ENCODE assay signal across 8 cellular contexts in the genomic region with DNA sequence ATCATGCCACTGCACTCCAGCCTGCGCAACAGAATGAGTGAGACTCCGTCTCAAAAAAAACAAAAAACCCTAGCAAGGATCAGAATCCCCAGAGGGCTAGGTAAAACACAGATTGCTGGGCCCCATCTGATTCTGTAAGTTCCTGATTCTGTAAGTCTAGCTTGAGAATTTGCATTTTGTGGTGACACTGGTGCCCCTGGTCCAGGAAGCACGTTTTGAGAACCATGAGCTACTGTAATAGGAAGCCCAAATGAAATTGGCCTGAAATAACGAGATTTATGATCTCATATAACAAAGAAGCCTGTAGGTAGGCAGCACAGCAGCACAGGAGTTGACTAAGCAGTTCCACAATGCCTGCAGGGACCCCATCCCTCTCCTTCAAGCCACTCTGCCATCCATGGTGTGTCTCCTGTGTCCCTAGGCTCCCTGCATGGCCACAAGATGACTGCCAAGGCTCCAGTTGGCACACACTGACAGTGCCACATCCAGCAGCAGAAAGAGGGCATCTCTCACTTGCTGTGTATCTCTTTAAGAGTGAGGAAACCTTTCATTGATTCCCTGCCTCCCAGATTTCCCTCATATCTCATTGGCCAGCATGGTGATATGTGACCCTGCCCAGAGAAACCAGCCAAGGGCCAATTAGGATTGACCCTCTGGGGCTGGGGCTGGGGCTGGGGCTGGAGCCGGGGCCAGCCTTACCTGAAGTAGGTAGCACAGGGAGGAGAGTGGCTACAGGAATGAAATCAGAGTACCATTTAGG. TPM values are rescaled to one million over a fixed set of nuclear protein-coding genes. Genes with fewer than 3 reads are reported as not detected.
DNase-seq lines count a peak whose midpoint lies in the region; ATAC-seq, FAIRE-seq and TF ChIP-seq lines count a peak whose summit lies in the region.
"Had no signal": no experiment of that assay in that cellular context is flagged by ENCODE, and none has a peak within 500 bp of the region (broad histone marks: within the 10 kb centered on the region; RNA-seq: fewer than 3 reads in every experiment).

No MANE protein-coding gene starts in this region.

- H3K36me3 ChIP-seq in kidney (ENCODE audit: control insufficient read depth in 1 of 2, insufficient read depth in 2 of 2, low read length in 2 of 2): no peaks in the 10 kb centered on the region

- H3K4me1 Mint-ChIP-seq in naive B cell: peaks cover 67 to 92% (median 92%) of the 10 kb centered on the region in 3 donors

- no peak overlapping the region for H3K4me3 ChIP-seq in kidney (ENCODE audit: low read length in 2 of 2)

- H3K27ac Mint-ChIP-seq in naive B cell: peak overlapping the region; percentile 83 to 99 (median 97)

- peak; percentile 54 for ATAC-seq in GM18870 (IDR thresholded peaks at IDR 0.05; ENCODE audit: unreplicated experiment)
- peak; percentile 64 for ATAC-seq in HG02678 (IDR thresholded peaks at IDR 0.05; ENCODE audit: unreplicated experiment)
- ATAC-seq in naive B cell (ENCODE audit: low read depth in 2 of 2): peak; percentile 94 to 95
- ATAC-seq in esophagus mucosa: no peak

- no peak for FAIRE-seq in kidney (lab: Jason Lieb, UNC)

- H3K4me1 ChIP-seq in kidney (ENCODE audit: control insufficient read depth in 1 of 2, insufficient read depth in 1 of 2, low read depth in 1 of 2, low read length in 2 of 2): peaks cover 19 to 24% of the 10 kb centered on the region in 2 donors

- no peaks in the 10 kb centered on the region for H3K27me3 Mint-ChIP-seq in naive B cell

- H3K9ac ChIP-seq in kidney (ENCODE audit: low read length in 2 of 2): no peak overlapping the region

- TF ChIP-seq CTCF in kidney (IDR thresholded peaks at IDR 0.05; ENCODE audit: borderline replicate concordance, extremely low read depth, insufficient read depth): no peak

- intact Hi-C loops in kidney (cut with DNase I): no loop called here

- peak overlapping the region; percentile 79 to 92 (median 87) for H3K4me3 Mint-ChIP-seq in naive B cell

- peaks cover 0 to 1% (median 0%) of the 10 kb centered on the region in 7 donors for H3K9me3 Mint-ChIP-seq in naive B cell

- H3K36me3 Mint-ChIP-seq in naive B cell: peaks cover 0 to 8% of the 10 kb centered on the region in 2 donors

- DNase-seq in NCI-H2196 treated with DMSO at 0.1 percent for 48 hours (lab: John Stamatoyannopoulos, UW; ENCODE audit: unreplicated experiment): peak; percentile 46
- peak; percentile 87 for DNase-seq in naive B cell
- no peak for DNase-seq in SW480 (ENCODE audit: low spot score)
- DNase-seq in kidney: no peak
- DNase-seq: T-helper 2 cell had no signal

- H3K9me3 ChIP-seq in kidney (ENCODE audit: control insufficient read depth in 1 of 2, low read length in 2 of 2): no peaks in the 10 kb centered on the region

- peak overlapping the region in 1 of 2 donors; percentile 37 for H3K27ac ChIP-seq in kidney (ENCODE audit: low read depth in 2 of 2, low read length in 2 of 2)

RNA-seq across cellular contexts. Expression of gene SIPA1L3, which starts 21.7 kb away (rescaled TPM):
- polyA plus RNA-seq in naive B cell (ENCODE audit: low read depth in 6 of 6) (10 to 100 TPM in 5 of 6 donors, 1 to 10 TPM in 1; 9.2 to 43.0 (median 19.5) TPM), kidney (ENCODE audit: insufficient read depth, low read depth, low replicate concordance) (5.8 TPM)
- total RNA-seq in kidney (61.7 TPM), esophagus mucosa (15.0 TPM)

RNA-seq across cellular contexts. Expression of gene WDR87, which starts 22.3 kb away (rescaled TPM):
- polyA plus RNA-seq in naive B cell (ENCODE audit: low read depth in 6 of 6) (under 1 TPM in 1 of 6 donors, not detected in 5; 0.03 TPM), kidney (ENCODE audit: insufficient read depth, low read depth, low replicate concordance) (not detected)
- total RNA-seq in kidney (not detected), esophagus mucosa (not detected)

Comparison
In these comparisons a context has a peak if more than half of its experiments do, and no peak if none do; other contexts are left out.
1. DNase-seq: peak in NCI-H2196 treated with DMSO at 0.1 percent for 48 hours (single experiment) and naive B cell (single experiment); none in SW480 (single experiment) and kidney (single experiment).